Comparison of ENCODE assay signal across 12 cellular contexts in the genomic region with DNA sequence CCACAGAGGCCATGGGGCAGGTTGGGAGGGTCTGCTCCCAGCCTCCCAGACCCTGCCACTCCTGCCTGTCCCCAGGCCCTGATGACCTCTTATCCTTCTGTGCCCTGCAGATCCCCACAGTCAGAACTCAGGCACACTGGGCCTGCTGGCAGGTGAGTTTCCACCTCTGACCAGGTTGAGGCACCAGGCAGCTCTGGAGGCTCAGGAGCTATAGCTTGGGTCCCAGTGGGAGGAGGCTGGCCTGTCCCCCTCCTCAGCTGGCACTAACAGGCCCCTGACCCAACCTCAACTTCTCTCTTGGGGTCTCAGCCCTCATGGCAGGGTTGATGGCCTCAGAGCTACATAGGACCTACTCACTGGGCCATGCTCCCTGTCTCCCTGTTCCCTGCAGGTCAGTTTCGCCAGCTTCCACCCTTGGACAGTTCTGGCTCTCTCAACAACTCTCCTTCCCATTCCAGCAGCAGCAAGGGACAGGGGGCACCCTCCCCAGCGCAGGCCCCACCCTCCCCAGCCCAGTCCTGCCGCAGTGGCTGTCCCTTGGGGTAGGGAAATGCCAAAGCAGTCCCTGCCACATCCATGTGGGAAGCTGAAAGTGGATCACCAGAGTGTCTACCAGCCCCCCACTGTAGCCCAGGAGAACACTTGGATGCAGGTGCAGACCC. TPM values are rescaled to one million over a fixed set of nuclear protein-coding genes. Genes with fewer than 3 reads are reported as not detected.
A peak's percentile ranks its signal among the peaks of the same experiment; 100 is the strongest.
DNase-seq lines count a peak whose midpoint lies in the region; TF ChIP-seq lines count a peak whose summit lies in the region.
"Had no signal": no experiment of that assay in that cellular context is flagged by ENCODE, and none has a peak within 500 bp of the region (broad histone marks: within the 10 kb centered on the region; RNA-seq: fewer than 3 reads in every experiment).

No MANE protein-coding gene starts in this region.

- H3K4me1 ChIP-seq in OCI-LY1 (ENCODE audit: insufficient read depth, low read length, severe bottlenecking) (peaks cover 73% of the 10 kb centered on the region), esophagus (ENCODE audit: control insufficient read depth in 2 of 2, insufficient read depth in 2 of 2, low read length in 1 of 2) (peaks cover 6 to 19% of the 10 kb centered on the region in 2 donors), osteoblast (ENCODE audit: insufficient read depth, low read length) (peaks cover 50% of the 10 kb centered on the region), tibial nerve (peaks cover 0 to 64% (median 21%) of the 10 kb centered on the region in 4 donors)

- no peaks in the 10 kb centered on the region for H3K79me2 ChIP-seq in OCI-LY1 (ENCODE audit: insufficient read depth, low read length)
- peaks cover 20% of the 10 kb centered on the region for H3K79me2 ChIP-seq in osteoblast (ENCODE audit: insufficient read depth, low read length)

- 87 to 93% methylated on average over 3 of the region's 3 CpGs for WGBS in esophagus, 2 donors
- 73 to 92% methylated on average over 3 of the region's 3 CpGs for WGBS in tibial nerve, 2 donors

- peaks cover 7% of the 10 kb centered on the region; the same call in 1 of the 2 replicates for H3F3A ChIP-seq in OCI-LY1 (ENCODE audit: insufficient read depth, low read length)

- no peak for TF ChIP-seq POLR2A in tibial nerve (IDR thresholded peaks at IDR 0.05)

- H3K27me3 ChIP-seq in OCI-LY1 (ENCODE audit: insufficient read depth, low read length) (peaks cover 8% of the 10 kb centered on the region; the same call in 1 of the 2 replicates), esophagus (ENCODE audit: control insufficient read depth in 1 of 2, insufficient read depth in 2 of 2, low read length in 2 of 2) (no peaks in the 10 kb centered on the region), osteoblast (ENCODE audit: insufficient read depth, low read length) (no peaks in the 10 kb centered on the region), tibial nerve (no peaks in the 10 kb centered on the region)

- no peak overlapping the region for H3K4me3 ChIP-seq in OCI-LY1 (ENCODE audit: low read depth, low read length, poor library complexity, severe bottlenecking)
- H3K4me3 ChIP-seq in esophagus (ENCODE audit: low read depth in 1 of 2, low read length in 2 of 2), result no peak overlapping the region
- H3K4me3 ChIP-seq in osteoblast (ENCODE audit: insufficient read depth, low read length), result no peak overlapping the region
- no peak overlapping the region for H3K4me3 ChIP-seq in tibial nerve

- TF ChIP-seq CTCF in OCI-LY1 (IDR thresholded peaks at IDR 0.05; ENCODE audit: low read length) (no peak), osteoblast (IDR thresholded peaks at IDR 0.05; ENCODE audit: extremely low read depth, low read depth, low read length) (no peak), tibial nerve (IDR thresholded peaks at IDR 0.05) (no peak)

- H3K27ac ChIP-seq in OCI-LY1 (ENCODE audit: low read depth, low read length, poor library complexity, severe bottlenecking) (peak overlapping the region; percentile 96), esophagus (ENCODE audit: low read depth in 2 of 2, low read length in 1 of 2) (peak overlapping the region; percentile 52 to 65), osteoblast (ENCODE audit: low read depth, low read length) (peak overlapping the region; percentile 95), tibial nerve (peak overlapping the region; percentile 40 to 97 (median 82))

- H2AFZ ChIP-seq in OCI-LY1 (ENCODE audit: low read length) (no peak overlapping the region), osteoblast (ENCODE audit: low read length) (peak overlapping the region; percentile 63)

- H3K9me3 ChIP-seq in OCI-LY1 (ENCODE audit: low read length) (no peaks in the 10 kb centered on the region), esophagus (ENCODE audit: control insufficient read depth in 2 of 2, insufficient read depth in 1 of 2, low read depth in 1 of 2, low read length in 1 of 2) (no peaks in the 10 kb centered on the region), osteoblast (ENCODE audit: low read depth, low read length) (no peaks in the 10 kb centered on the region), tibial nerve (no peaks in the 10 kb centered on the region)

- no peaks in the 10 kb centered on the region for H4K20me1 ChIP-seq in OCI-LY1 (ENCODE audit: insufficient read depth, low read length)
- peaks cover 11% of the 10 kb centered on the region for H4K20me1 ChIP-seq in osteoblast (ENCODE audit: insufficient read depth, low read length)

- no peaks in the 10 kb centered on the region for H3K36me3 ChIP-seq in OCI-LY1 (ENCODE audit: insufficient read depth, low read length)
- no peaks in the 10 kb centered on the region for H3K36me3 ChIP-seq in esophagus (ENCODE audit: control insufficient read depth in 2 of 2, insufficient read depth in 2 of 2, low read length in 1 of 2)
- peaks cover 3% of the 10 kb centered on the region for H3K36me3 ChIP-seq in osteoblast (ENCODE audit: insufficient read depth, low read length)
- peaks cover 0 to under 1% (median 0%) of the 10 kb centered on the region in 3 donors for H3K36me3 ChIP-seq in tibial nerve

- DNase-seq in osteoblast (ENCODE audit: insufficient read length, low spot score, missing footprints), result peak; percentile 60
- no peak for DNase-seq in tibial nerve (ENCODE audit: low spot score in 2 of 2)
- no peak for DNase-seq in stimulated activated CD4-positive, alpha-beta T cell treated with anti-CD3 and anti-CD28 coated beads, Interleukin-4, amount 100 ng/mL, for 4 hours
- no peak for DNase-seq in D341Med (ENCODE audit: low spot score)
- no peak for DNase-seq in HCEC 1CT
- DNase-seq: CD8-positive, alpha-beta memory T cell; GF-D8; NCI-H1694; NCI-H774 had no signal

- peak overlapping the region; percentile 62 for H3K9ac ChIP-seq in OCI-LY1 (ENCODE audit: low read length)

- no peak for TF ChIP-seq EP300 in tibial nerve (IDR thresholded peaks at IDR 0.05)

- H3K9me2 ChIP-seq in OCI-LY1 (ENCODE audit: low read depth, low read length), result no peaks in the 10 kb centered on the region

- H3K4me2 ChIP-seq in OCI-LY1 (ENCODE audit: low read length) (peak overlapping the region; percentile 34), osteoblast (ENCODE audit: insufficient read depth, low read length) (no peak overlapping the region)

RNA-seq across cellular contexts. Expression of gene AEBP1, which starts 2.7 kb away (rescaled TPM):
- 10 to 100 TPM in 1 of 2 donors, 1 to 10 TPM in 1; 8.8 to 19.9 TPM for polyA plus RNA-seq in esophagus
- total RNA-seq in osteoblast, result 219 and 267 TPM in 2 replicates
- 100 to 1,000 TPM; 142 to 440 (median 264) TPM for total RNA-seq in tibial nerve

RNA-seq across cellular contexts. Expression of gene POLM, which starts 19.1 kb away (rescaled TPM):
- polyA plus RNA-seq in esophagus, result 10 to 100 TPM; 11.4 to 26.3 TPM
- total RNA-seq in osteoblast (35.9 and 40.9 TPM in 2 replicates), tibial nerve (100 to 1,000 TPM in 1 of 4 donors, 10 to 100 TPM in 3; 31.0 to 104 (median 89.5) TPM)

RNA-seq across cellular contexts. Expression of gene POLD2, which starts 21.9 kb away (rescaled TPM):
- 10 to 100 TPM; 60.1 to 94.9 TPM for polyA plus RNA-seq in esophagus
- 69.2 and 80.3 TPM in 2 replicates for total RNA-seq in osteoblast
- total RNA-seq in tibial nerve, result 10 to 100 TPM; 33.9 to 87.9 (median 71.0) TPM

RNA-seq across cellular contexts. Expression of gene PGAM2, which starts 36.1 kb away (rescaled TPM):
- polyA plus RNA-seq in esophagus, result 1 to 10 TPM; 2.1 to 3.8 TPM
- 0.29 and 0.36 TPM in 2 replicates for total RNA-seq in osteoblast
- under 1 TPM in 1 of 4 donors, not detected in 3; 0.98 TPM for total RNA-seq in tibial nerve
- total RNA-seq: glomerular endothelial cell had no signal
- polyA plus RNA-seq: CD8-positive, alpha-beta memory T cell had no signal

RNA-seq across cellular contexts. Expression of gene MYL7, which starts 39.7 kb away (rescaled TPM):
- polyA plus RNA-seq in esophagus, result under 1 TPM; 0.12 to 0.53 TPM
- total RNA-seq in osteoblast (not detected in 2 replicates), tibial nerve (not detected)
- total RNA-seq: CD8-positive, alpha-beta memory T cell; glomerular endothelial cell had no signal
- polyA plus RNA-seq: CD8-positive, alpha-beta memory T cell had no signal
